Comparison of ENCODE assay signal across 1 cellular context in genomic region chr17:80195671-80196529, GRCh38.
A peak's percentile ranks its signal among the peaks of the same experiment; 100 is the strongest.
TF ChIP-seq lines count a peak whose summit lies in the region.

No MANE protein-coding gene starts in this region.

TF ChIP-seq in K562, 482 proteins besides CTCF, POLR2A, EP300 and RAD21 (continued from another document):
- TF ChIP-seq ZBTB5 (IDR thresholded peaks at IDR 0.05) (no peak), TRIM25 (IDR thresholded peaks at IDR 0.05; ENCODE audit: borderline replicate concordance) (no peak), XRCC5 (IDR thresholded peaks at IDR 0.05; ENCODE audit: low read depth, low read length) (0 out of 2 replicates have a peak, but pooled peaks have one; percentile 60), SMC3 (conservative IDR thresholded peaks at IDR 0.05; ENCODE audit: insufficient read depth, low read depth, low read length) (peak; percentile 92), PATZ1 (CRISPR knock-in tag; IDR thresholded peaks at IDR 0.05; ENCODE audit: borderline replicate concordance) (0 out of 2 replicates have a peak, but pooled peaks have one; percentile 42), SIN3A (IDR thresholded peaks at IDR 0.05; ENCODE audit: borderline replicate concordance in 2 of 2, control insufficient read depth in 1 of 2, low read depth in 2 of 2, low read length in 2 of 2) (no peak)
